Comparison of ENCODE assay signal across 20 cellular contexts in the genomic region with DNA sequence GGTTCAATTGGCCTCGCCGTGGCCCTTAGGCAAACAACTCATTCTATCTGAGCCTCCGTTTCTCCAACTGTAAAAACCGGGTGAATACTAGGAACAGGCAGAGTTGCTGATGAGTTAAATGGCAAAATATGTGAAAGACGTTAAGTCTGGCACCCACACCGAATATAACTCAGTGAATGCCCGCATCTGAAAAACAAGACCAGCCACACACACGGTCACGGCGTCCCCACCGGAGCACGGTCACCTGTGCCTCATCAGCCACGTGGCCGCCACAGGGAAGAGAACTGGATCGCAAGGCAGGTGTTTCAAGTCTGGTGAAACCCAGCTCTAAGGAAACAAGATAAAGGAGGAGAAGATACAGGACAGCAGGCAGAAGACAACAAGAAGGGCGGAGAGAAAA.
"Had no signal": no experiment of that assay in that cellular context is flagged by ENCODE, and none has a peak within 500 bp of the region (broad histone marks: within the 10 kb centered on the region; RNA-seq: fewer than 3 reads in every experiment).

No MANE protein-coding gene starts in this region.

- H3K27me3 Mint-ChIP-seq: effector memory CD8-positive, alpha-beta T cell had no signal

- H3K27ac Mint-ChIP-seq: natural killer cell, progenitor cell of endocrine pancreas had no signal

- H3K27me3 ChIP-seq: neutrophil, right lobe of liver, stomach, tibial artery, upper lobe of left lung had no signal

- H3K4me3 Mint-ChIP-seq: effector memory CD8-positive, alpha-beta T cell; natural killer cell had no signal

- H3K9me3 Mint-ChIP-seq: effector memory CD8-positive, alpha-beta T cell; natural killer cell had no signal

- H3K4me3 ChIP-seq: right lobe of liver, stomach, tibial artery, upper lobe of left lung had no signal

- H3K27ac ChIP-seq: neutrophil, parathyroid adenoma, right lobe of liver, stomach, tibial artery, upper lobe of left lung had no signal

- H3K36me3 Mint-ChIP-seq: natural killer cell had no signal

- H3K9me3 ChIP-seq: neutrophil, right lobe of liver, stomach, tibial artery, upper lobe of left lung had no signal

- ATAC-seq: effector memory CD8-positive, alpha-beta T cell; left lobe of liver; natural killer cell; right lobe of liver had no signal

- H3K36me3 ChIP-seq: neutrophil, upper lobe of left lung had no signal

- H2AFZ ChIP-seq: parathyroid adenoma had no signal

- DNase-seq: cortex of kidney; effector memory CD8-positive, alpha-beta T cell; head of caudate nucleus; natural killer cell; small intestine; stimulated activated CD4-positive, alpha-beta T cell treated with anti-CD3 and anti-CD28 coated beads, Interleukin-15, amount 100 ng/mL, for 24 hours; stimulated activated CD4-positive, alpha-beta T cell treated with anti-CD3 and anti-CD28 coated beads, Interleukin-2, amount 100 ng/mL, for 48 hours; stimulated activated naive CD4-positive, alpha-beta T cell treated with Interleukin-2 at 50 U/mL for 16 hours; stomach; tibial artery had no signal

- H3K9ac ChIP-seq: parathyroid adenoma had no signal

- H3K4me1 ChIP-seq: parathyroid adenoma had no signal

- FAIRE-seq: endometrium, frontal cortex, keratinocyte, small intestine, urothelium cell line had no signal
